Comparison of ENCODE assay signal across 15 cellular contexts in the genomic region with DNA sequence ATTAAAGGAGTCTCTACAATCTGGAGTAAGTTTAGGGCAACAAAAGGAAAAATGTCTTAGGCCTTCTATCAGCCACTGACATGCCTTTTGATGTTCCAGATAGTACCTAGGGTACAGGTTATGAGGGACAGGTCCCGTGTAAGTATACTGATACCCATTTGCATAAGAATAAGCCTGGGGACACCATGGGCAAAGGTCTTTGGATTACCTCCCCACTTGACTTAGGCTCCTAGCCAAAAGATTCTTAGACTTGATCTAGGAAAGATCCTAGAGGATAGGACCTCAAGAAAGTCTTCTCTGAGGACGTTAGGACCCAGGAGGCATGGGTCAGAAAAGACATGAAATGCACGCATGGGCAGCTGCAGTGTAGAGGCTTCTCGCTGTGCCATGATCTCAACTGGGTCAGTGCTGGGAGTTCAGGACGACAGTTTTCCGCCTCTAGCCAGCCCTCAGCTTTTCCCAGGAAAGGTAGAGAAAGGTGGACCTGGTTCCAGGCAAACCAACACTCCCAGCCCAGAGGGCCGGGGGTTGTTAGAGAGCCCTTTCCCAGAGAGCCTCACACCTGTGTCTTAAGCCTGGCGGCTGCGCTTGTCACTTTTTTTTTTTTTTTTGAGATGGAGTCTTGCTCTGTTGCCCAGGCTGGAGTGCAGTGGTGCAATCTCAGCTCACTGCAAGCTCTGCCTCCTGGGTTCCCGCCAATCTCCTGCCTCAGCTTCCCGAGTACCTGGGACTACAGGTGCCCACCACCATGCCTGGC. TPM values are rescaled to one million over a fixed set of nuclear protein-coding genes. Genes with fewer than 3 reads are reported as not detected.
DNase-seq lines count a peak whose midpoint lies in the region; ATAC-seq, FAIRE-seq and TF ChIP-seq lines count a peak whose summit lies in the region.
"Had no signal": no experiment of that assay in that cellular context is flagged by ENCODE, and none has a peak within 500 bp of the region (broad histone marks: within the 10 kb centered on the region; RNA-seq: fewer than 3 reads in every experiment).

No MANE protein-coding gene starts in this region.

- peak overlapping the region; percentile 91 to 97 for H3K4me3 Mint-ChIP-seq in CD14-positive monocyte
- peak overlapping the region; percentile 86 for H3K4me3 Mint-ChIP-seq in activated T-helper 2 cell treated with anti-CD3 and anti-CD28 coated beads, Interferon-gamma antibody, Interleukin-2, Interleukin-4, amounts not matched to agents 10 μg/mL and 5 μg/mL and 100 μg/mL, durations not matched to agents 14 hours and 24 hours and 36 hours (ENCODE audit: low read depth)

- peak overlapping the region; percentile 92 to 97 (median 94) for H3K27ac Mint-ChIP-seq in CD14-positive monocyte
- H3K27ac Mint-ChIP-seq in activated T-helper 2 cell treated with anti-CD3 and anti-CD28 coated beads, Interferon-gamma antibody, Interleukin-2, Interleukin-4, amounts not matched to agents 10 μg/mL and 5 μg/mL and 100 μg/mL, durations not matched to agents 14 hours and 24 hours and 36 hours: peak overlapping the region; percentile 83

- no peaks in the 10 kb centered on the region for H3K9me3 ChIP-seq in lower lobe of right lung
- H3K9me3 ChIP-seq: sigmoid colon, testis had no signal

- no peaks in the 10 kb centered on the region for H3K36me3 Mint-ChIP-seq in CD14-positive monocyte
- H3K36me3 Mint-ChIP-seq in activated T-helper 2 cell treated with anti-CD3 and anti-CD28 coated beads, Interferon-gamma antibody, Interleukin-2, Interleukin-4, amounts not matched to agents 10 μg/mL and 5 μg/mL and 100 μg/mL, durations not matched to agents 14 hours and 24 hours and 36 hours (ENCODE audit: low read depth): no peaks in the 10 kb centered on the region

- H3K4me1 ChIP-seq in lower lobe of right lung: peaks cover 12% of the 10 kb centered on the region
- H3K4me1 ChIP-seq: sigmoid colon, testis had no signal

- peaks cover 0 to 3% (median 0%) of the 10 kb centered on the region in 3 donors for H3K27me3 Mint-ChIP-seq in CD14-positive monocyte (ENCODE audit: low read depth in 3 of 3)
- no peaks in the 10 kb centered on the region for H3K27me3 Mint-ChIP-seq in activated T-helper 2 cell treated with anti-CD3 and anti-CD28 coated beads, Interferon-gamma antibody, Interleukin-2, Interleukin-4, amounts not matched to agents 10 μg/mL and 5 μg/mL and 100 μg/mL, durations not matched to agents 14 hours and 24 hours and 36 hours (ENCODE audit: low read depth)

- H3K27ac ChIP-seq in lower lobe of right lung: peak overlapping the region; percentile 68
- H3K27ac ChIP-seq: PC-9, sigmoid colon, testis had no signal

- ATAC-seq in lower lobe of right lung (peak; percentile 7 to 34), HG03159 (IDR thresholded peaks at IDR 0.05; ENCODE audit: unreplicated experiment) (no peak), HG02610 (IDR thresholded peaks at IDR 0.05; ENCODE audit: unreplicated experiment) (no peak)

- DNase-seq in CD14-positive monocyte (ENCODE audit: low spot score) (no peak), GM18507 (ENCODE audit: extremely low spot score, insufficient read length, low read depth) (no peak), lower lobe of right lung (no peak), EL (no peak), islet precursor cell (no peak)
- DNase-seq in activated T-helper 2 cell treated with anti-CD3 and anti-CD28 coated beads, Interferon-gamma antibody, Interleukin-2, Interleukin-4, amounts not matched to agents 10 μg/mL and 5 μg/mL and 100 μg/mL, durations not matched to agents 14 hours and 24 hours and 36 hours (ENCODE audit: low spot score): no peak
- DNase-seq: C1 segment of cervical spinal cord, foreskin melanocyte, GOT3, PC-9, sigmoid colon, testis had no signal

- H3K4me1 Mint-ChIP-seq in CD14-positive monocyte: peaks cover 21% of the 10 kb centered on the region
- peaks cover 15% of the 10 kb centered on the region for H3K4me1 Mint-ChIP-seq in activated T-helper 2 cell treated with anti-CD3 and anti-CD28 coated beads, Interferon-gamma antibody, Interleukin-2, Interleukin-4, amounts not matched to agents 10 μg/mL and 5 μg/mL and 100 μg/mL, durations not matched to agents 14 hours and 24 hours and 36 hours (ENCODE audit: low read depth)

- FAIRE-seq in GM18507 (lab: Jason Lieb, UNC): peak; percentile 69
- FAIRE-seq: G401.6 had no signal

- TF ChIP-seq CTCF in CD14-positive monocyte (IDR thresholded peaks at IDR 0.05) (no peak), lower lobe of right lung (IDR thresholded peaks at IDR 0.05) (no peak)

- H3K36me3 ChIP-seq in lower lobe of right lung: no peaks in the 10 kb centered on the region
- H3K36me3 ChIP-seq: sigmoid colon had no signal

- intact Hi-C loops in CD14-positive monocyte (cut with micrococcal nuclease): no loop called here
- intact Hi-C loops in activated T-helper 2 cell treated with anti-CD3 and anti-CD28 coated beads, Interferon-gamma antibody, Interleukin-2, Interleukin-4, amounts not matched to agents 10 μg/mL and 5 μg/mL and 100 μg/mL, durations not matched to agents 14 hours and 24 hours and 36 hours (cut with micrococcal nuclease): no loop called here
- intact Hi-C loops in lower lobe of right lung (cut with DNase I): no loop called here

- H3K4me3 ChIP-seq in lower lobe of right lung: peak overlapping the region; percentile 56

- H3K9me3 Mint-ChIP-seq in CD14-positive monocyte: peaks cover under 1 to 11% (median 3%) of the 10 kb centered on the region in 7 donors
- H3K9me3 Mint-ChIP-seq in activated T-helper 2 cell treated with anti-CD3 and anti-CD28 coated beads, Interferon-gamma antibody, Interleukin-2, Interleukin-4, amounts not matched to agents 10 μg/mL and 5 μg/mL and 100 μg/mL, durations not matched to agents 14 hours and 24 hours and 36 hours: peaks cover 4% of the 10 kb centered on the region

- no peaks in the 10 kb centered on the region for H3K27me3 ChIP-seq in lower lobe of right lung (ENCODE audit: low read depth)
- H3K27me3 ChIP-seq: sigmoid colon, testis had no signal

RNA-seq across cellular contexts. Expression of gene MSTO1, which starts 26.6 kb away (rescaled TPM):
- polyA plus RNA-seq in CD14-positive monocyte: 1 to 10 TPM; 3.8 to 4.8 TPM
- total RNA-seq in activated T-helper 2 cell treated with anti-CD3 and anti-CD28 coated beads, Interferon-gamma antibody, Interleukin-2, Interleukin-4, amounts not matched to agents 10 μg/mL and 5 μg/mL and 100 μg/mL, durations not matched to agents 14 hours and 24 hours and 36 hours: 87.5 and 87.6 TPM in 2 replicates
- total RNA-seq in lower lobe of right lung: 31.1 TPM

RNA-seq across cellular contexts. Expression of gene YY1AP1, which starts 52.0 kb away (rescaled TPM):
- 10 to 100 TPM; 14.0 to 24.3 TPM for polyA plus RNA-seq in CD14-positive monocyte
- 65.8 and 67.9 TPM in 2 replicates for total RNA-seq in activated T-helper 2 cell treated with anti-CD3 and anti-CD28 coated beads, Interferon-gamma antibody, Interleukin-2, Interleukin-4, amounts not matched to agents 10 μg/mL and 5 μg/mL and 100 μg/mL, durations not matched to agents 14 hours and 24 hours and 36 hours
- 55.3 TPM for total RNA-seq in lower lobe of right lung

RNA-seq across cellular contexts. Expression of gene DAP3, which starts 52.3 kb away (rescaled TPM):
- 10 to 100 TPM; 69.0 to 72.7 TPM for polyA plus RNA-seq in CD14-positive monocyte
- total RNA-seq in activated T-helper 2 cell treated with anti-CD3 and anti-CD28 coated beads, Interferon-gamma antibody, Interleukin-2, Interleukin-4, amounts not matched to agents 10 μg/mL and 5 μg/mL and 100 μg/mL, durations not matched to agents 14 hours and 24 hours and 36 hours: 172 and 187 TPM in 2 replicates
- total RNA-seq in lower lobe of right lung: 77.7 TPM

Comparison
In these comparisons a context has a peak if more than half of its experiments do, and no peak if none do; other contexts are left out.
1. ATAC-seq: peak in lower lobe of right lung (2 of 2); none in HG03159 (single experiment) and HG02610 (single experiment).